ENCODE assay signal across 1 cellular context in genomic region chr20:24790746-24791283, GRCh38.
TF ChIP-seq lines count a peak whose summit lies in the region.

No MANE protein-coding gene starts in this region.

TF ChIP-seq in WTC11, 78 proteins besides CTCF, POLR2A, EP300 and RAD21 (continued from another document):
- TF ChIP-seq AFF4 (CRISPR knock-in tag; IDR thresholded peaks at IDR 0.05; ENCODE audit: borderline replicate concordance) (no peak), IRF2 (CRISPR knock-in tag; IDR thresholded peaks at IDR 0.05; ENCODE audit: borderline replicate concordance, low read depth) (no peak)
- TF ChIP-seq, protein P1, sequence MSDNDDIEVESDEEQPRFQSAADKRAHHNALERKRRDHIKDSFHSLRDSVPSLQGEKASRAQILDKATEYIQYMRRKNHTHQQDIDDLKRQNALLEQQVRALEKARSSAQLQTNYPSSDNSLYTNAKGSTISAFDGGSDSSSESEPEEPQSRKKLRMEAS (CRISPR knock-in tag; IDR thresholded peaks at IDR 0.05): no peak
